Comparison of ENCODE assay signal across 18 cellular contexts in genomic region chr11:11027271-11027670, GRCh38.
DNase-seq lines count a peak whose midpoint lies in the region; ATAC-seq and TF ChIP-seq lines count a peak whose summit lies in the region.
"Had no signal": no experiment of that assay in that cellular context is flagged by ENCODE, and none has a peak within 500 bp of the region (broad histone marks: within the 10 kb centered on the region; RNA-seq: fewer than 3 reads in every experiment).

No MANE protein-coding gene starts in this region.

- WGBS in SK-N-SH (ENCODE audit: low lambda C conversion rate) = 0% methylated on average over 1 of the region's 1 CpG

- H3K4me1 Mint-ChIP-seq in stimulated activated effector memory CD8-positive, alpha-beta T cell treated with anti-CD3 and anti-CD28 coated beads, Interleukin-12 subunit alpha, Interleukin-12 subunit beta, amount 100 ng/mL, for 72 hours = no peaks in the 10 kb centered on the region
- H3K4me1 Mint-ChIP-seq: activated CD8-positive, alpha-beta memory T cell treated with anti-CD3 and anti-CD28 coated beads, Interleukin-2, amount 10 ng/mL, durations not matched to agents 7 days and 5 days had no signal

- no peak overlapping the region for H2AFZ ChIP-seq in SK-N-SH (ENCODE audit: low read depth)

- H3K36me3 ChIP-seq in SK-N-SH (replicated peaks in 1 of 2; ENCODE audit: control insufficient read depth in 1 of 2, insufficient read depth in 2 of 2, low read length in 1 of 2) = no peaks in the 10 kb centered on the region

- no peak for ATAC-seq in stimulated activated effector memory CD8-positive, alpha-beta T cell treated with anti-CD3 and anti-CD28 coated beads, Interleukin-12 subunit alpha, Interleukin-12 subunit beta, amount 100 ng/mL, for 72 hours

- H3F3A ChIP-seq in SK-N-SH (replicated peaks; ENCODE audit: insufficient read depth) = no peaks in the 10 kb centered on the region

- CTCF ChIA-PET in SK-N-SH (lab: Yijun Ruan, JAX) = interaction anchor here (1.0 to 6.5 kb wide), 18 partner anchors 10 to 1017 kb away, joined by 3 to 74 read pairs (median 4); partner anchors contain the start of gene ZBED5

- TF ChIP-seq CTCF in SK-N-SH (IDR thresholded peaks at IDR 0.05) (no peak), fibroblast of mammary gland (conservative IDR thresholded peaks at IDR 0.05; ENCODE audit: control insufficient read depth, insufficient read depth, low read depth, low read length) (no peak)

- H3K4me1 ChIP-seq in SK-N-SH (ENCODE audit: control insufficient read depth in 1 of 2, insufficient read depth in 2 of 2, low read depth in 1 of 2, low read length in 1 of 2) = peaks cover 0 to 7% of the 10 kb centered on the region in 2 experiments; a peak in 3 of 4 replicates

- TF ChIP-seq EP300 in SK-N-SH (IDR thresholded peaks at IDR 0.05; ENCODE audit: borderline replicate concordance in 1 of 2, low read depth in 1 of 2, low read length in 1 of 2) = peak in 1 of 2 experiments; percentile 42; a peak in 1 of 4 replicates

- H3K36me3 Mint-ChIP-seq in stimulated activated effector memory CD8-positive, alpha-beta T cell treated with anti-CD3 and anti-CD28 coated beads, Interleukin-12 subunit alpha, Interleukin-12 subunit beta, amount 100 ng/mL, for 72 hours = no peaks in the 10 kb centered on the region
- H3K36me3 Mint-ChIP-seq: activated CD8-positive, alpha-beta memory T cell treated with anti-CD3 and anti-CD28 coated beads, Interleukin-2, amount 10 ng/mL, durations not matched to agents 7 days and 5 days; naive thymus-derived CD8-positive, alpha-beta T cell; type B pancreatic cell had no signal

- POLR2A ChIA-PET in SK-N-SH (lab: Yijun Ruan, JAX) = interaction anchor here (0.6 kb wide), 1 partner anchor 333 kb away, joined by 3 read pairs; no protein-coding TSS in a partner anchor

- no peaks in the 10 kb centered on the region for H3K9me3 Mint-ChIP-seq in stimulated activated effector memory CD8-positive, alpha-beta T cell treated with anti-CD3 and anti-CD28 coated beads, Interleukin-12 subunit alpha, Interleukin-12 subunit beta, amount 100 ng/mL, for 72 hours
- H3K9me3 Mint-ChIP-seq: CD4-positive, alpha-beta T cell; naive thymus-derived CD8-positive, alpha-beta T cell had no signal

- H3K27me3 ChIP-seq in SK-N-SH (ENCODE audit: insufficient read depth) = no peaks in the 10 kb centered on the region

- no peak overlapping the region for H3K4me2 ChIP-seq in SK-N-SH

- H3K4me3 Mint-ChIP-seq in stimulated activated effector memory CD8-positive, alpha-beta T cell treated with anti-CD3 and anti-CD28 coated beads, Interleukin-12 subunit alpha, Interleukin-12 subunit beta, amount 100 ng/mL, for 72 hours = no peak overlapping the region
- H3K4me3 Mint-ChIP-seq: activated CD8-positive, alpha-beta memory T cell treated with anti-CD3 and anti-CD28 coated beads, Interleukin-2, amount 10 ng/mL, durations not matched to agents 7 days and 5 days; CD4-positive, alpha-beta T cell; naive thymus-derived CD8-positive, alpha-beta T cell; type B pancreatic cell had no signal

- no peaks in the 10 kb centered on the region for H3K9me2 ChIP-seq in SK-N-SH

- H4K20me1 ChIP-seq in SK-N-SH (ENCODE audit: insufficient read depth) = no peaks in the 10 kb centered on the region

- no peak for TF ChIP-seq RAD21 in SK-N-SH (IDR thresholded peaks at IDR 0.05; ENCODE audit: low read length)

- H3K9me3 ChIP-seq in SK-N-SH = no peaks in the 10 kb centered on the region

- DNase-seq in GM04504 (ENCODE audit: low read depth) = peak; percentile 61
- no peak for DNase-seq in SK-N-SH
- DNase-seq in fibroblast of mammary gland (ENCODE audit: low read depth) = peak; percentile 89
- peak; percentile 34 for DNase-seq in pons (ENCODE audit: low spot score)
- DNase-seq in HUDEP-2 (lab: John Stamatoyannopoulos, UW; ENCODE audit: unreplicated experiment in 76 of 76) = no peak
- DNase-seq in GF-D8 (lab: John Stamatoyannopoulos, UW) = no peak
- no peak for DNase-seq in SW480 (ENCODE audit: low spot score)
- DNase-seq in stimulated activated effector memory CD8-positive, alpha-beta T cell treated with anti-CD3 and anti-CD28 coated beads, Interleukin-12 subunit alpha, Interleukin-12 subunit beta, amount 100 ng/mL, for 72 hours (ENCODE audit: low spot score in 2 of 2) = no peak
- DNase-seq: activated CD4-positive, CD25-positive, alpha-beta regulatory T cell; activated CD8-positive, alpha-beta memory T cell treated with anti-CD3 and anti-CD28 coated beads, Interleukin-2, amount 10 ng/mL, durations not matched to agents 7 days and 5 days; activated naive CD4-positive, alpha-beta T cell treated with Interleukin-2 at 50 U/mL for 16 hours; CD4-positive, alpha-beta T cell; naive thymus-derived CD8-positive, alpha-beta T cell; NCI-H1436; retina; stimulated activated CD4-positive, alpha-beta T cell treated with anti-CD3 and anti-CD28 coated beads, Interleukin-1b, Interleukin-23, amount 100 ng/mL, for 48 hours; stimulated activated CD8-positive, alpha-beta memory T cell treated with anti-CD3 and anti-CD28 coated beads, Interleukin-4, amount 100 ng/mL, for 48 hours had no signal

- no peak overlapping the region for H3K4me3 ChIP-seq in SK-N-SH (ENCODE audit: low read depth in 2 of 2, low read length in 1 of 2)
- no peak overlapping the region for H3K4me3 ChIP-seq in fibroblast of mammary gland (ENCODE audit: control insufficient read depth, low read depth, low read length)

- no peak overlapping the region for H3K27ac Mint-ChIP-seq in stimulated activated effector memory CD8-positive, alpha-beta T cell treated with anti-CD3 and anti-CD28 coated beads, Interleukin-12 subunit alpha, Interleukin-12 subunit beta, amount 100 ng/mL, for 72 hours
- H3K27ac Mint-ChIP-seq: activated CD8-positive, alpha-beta memory T cell treated with anti-CD3 and anti-CD28 coated beads, Interleukin-2, amount 10 ng/mL, durations not matched to agents 7 days and 5 days; CD4-positive, alpha-beta T cell; naive thymus-derived CD8-positive, alpha-beta T cell; type B pancreatic cell had no signal

- peak overlapping the region in 1 of 2 experiments; percentile 35; a peak in 1 of 4 replicates for H3K27ac ChIP-seq in SK-N-SH (ENCODE audit: low read depth in 2 of 2, low read length in 1 of 2)

- H3K9ac ChIP-seq in SK-N-SH = no peak overlapping the region

- H3K79me2 ChIP-seq in SK-N-SH (ENCODE audit: insufficient read depth) = no peaks in the 10 kb centered on the region

TF ChIP-seq in SK-N-SH, 30 proteins besides CTCF, POLR2A, EP300 and RAD21:
- peak; percentile 78 for TF ChIP-seq PBX3 (IDR thresholded peaks at IDR 0.05)
- no peak for TF ChIP-seq SMC3 (IDR thresholded peaks at IDR 0.05; ENCODE audit: low read depth, low read length)
- no peak for TF ChIP-seq USF1 (IDR thresholded peaks at IDR 0.05; ENCODE audit: borderline replicate concordance, low read depth)
- TF ChIP-seq ELF1 (IDR thresholded peaks at IDR 0.05) = no peak
- TF ChIP-seq ZBTB33 (IDR thresholded peaks at IDR 0.05; ENCODE audit: borderline replicate concordance, low read depth) = no peak
- TF ChIP-seq YY1 (IDR thresholded peaks at IDR 0.05; ENCODE audit: low read depth) = no peak
- no peak for TF ChIP-seq POLR2AphosphoS5 (IDR thresholded peaks at IDR 0.05; ENCODE audit: low read depth, low read length)
- peak; percentile 62 for TF ChIP-seq TCF12 (IDR thresholded peaks at IDR 0.05)
- TF ChIP-seq NFIC (IDR thresholded peaks at IDR 0.05; ENCODE audit: borderline replicate concordance) = no peak
- TF ChIP-seq JUND (IDR thresholded peaks at IDR 0.05) = peak; percentile 64; the same call in 1 of the 2 replicates
- TF ChIP-seq FOXM1 (IDR thresholded peaks at IDR 0.05; ENCODE audit: low read depth) = no peak
- peak; percentile 84 for TF ChIP-seq FOSL2 (IDR thresholded peaks at IDR 0.05; ENCODE audit: borderline replicate concordance, low read depth)
- TF ChIP-seq MAX (IDR thresholded peaks at IDR 0.05; ENCODE audit: low read depth) = peak; percentile 53; the same call in 1 of the 2 replicates
- TF ChIP-seq RFX5 (IDR thresholded peaks at IDR 0.05; ENCODE audit: low read length) = no peak

Comparison
In these comparisons a context has a peak if more than half of its experiments do, and no peak if none do; other contexts are left out.
1. DNase-seq: peak in GM04504 (single experiment), fibroblast of mammary gland (single experiment) and pons (single experiment); none in SK-N-SH (single experiment), HUDEP-2 (0 of 76), GF-D8 (single experiment), SW480 (single experiment) and stimulated activated effector memory CD8-positive, alpha-beta T cell treated with anti-CD3 and anti-CD28 coated beads, Interleukin-12 subunit alpha, Interleukin-12 subunit beta, amount 100 ng/mL, for 72 hours (0 of 2).